19 cellular contexts compared by ENCODE assay signal in genomic region chr11:103863497-103863896, GRCh38.
A peak's percentile ranks its signal among the peaks of the same experiment; 100 is the strongest.
DNase-seq lines count a peak whose midpoint lies in the region; ATAC-seq and TF ChIP-seq lines count a peak whose summit lies in the region.
"Had no signal": no experiment of that assay in that cellular context is flagged by ENCODE, and none has a peak within 500 bp of the region (broad histone marks: within the 10 kb centered on the region; RNA-seq: fewer than 3 reads in every experiment).

No MANE protein-coding gene starts in this region.

- BruUV-seq in Caco-2 (replicated peaks; lab: Mats Ljungman, UMichigan): no TSS peak

- H3K9me3 ChIP-seq in Caco-2: 0 out of 2 replicates have a peak, but pooled peaks cover 2% of the 10 kb centered on the region
- H3K9me3 ChIP-seq in Karpas-422 (ENCODE audit: low read length): no peaks in the 10 kb centered on the region
- no peaks in the 10 kb centered on the region for H3K9me3 ChIP-seq in WERI-Rb-1 (ENCODE audit: severe bottlenecking)
- H3K9me3 ChIP-seq: body of pancreas, esophagus squamous epithelium, ovary had no signal

- intact Hi-C loops in Caco-2 (cut with micrococcal nuclease; ENCODE audit: unreplicated experiment): no loop called here

- in situ Hi-C loops in astrocyte of the spinal cord (cut with HindIII; ENCODE audit: low sequenced_read_pairs): no loop called here

- TF ChIP-seq CTCF in Caco-2 (IDR thresholded peaks at IDR 0.05; ENCODE audit: insufficient read depth in 1 of 2, low read depth in 1 of 2, low read length in 1 of 2, severe bottlenecking in 1 of 2, unreplicated experiment in 1 of 2) (no peak), astrocyte of the spinal cord (IDR thresholded peaks at IDR 0.05; ENCODE audit: low read depth, low read length) (no peak), foreskin fibroblast (IDR thresholded peaks at IDR 0.05; ENCODE audit: low read depth, low read length) (no peak), WERI-Rb-1 (IDR thresholded peaks at IDR 0.05; ENCODE audit: low read depth, low read length) (no peak)

- no peaks in the 10 kb centered on the region for H3K4me1 Mint-ChIP-seq in Caco-2 (ENCODE audit: low read depth, unreplicated experiment)
- H3K4me1 Mint-ChIP-seq: activated CD4-positive, alpha-beta T cell treated with anti-CD3 and anti-CD28 coated beads, Interleukin-2, amount 10 ng/mL, durations not matched to agents 7 days and 5 days had no signal

- H3K36me3 ChIP-seq in Caco-2 (ENCODE audit: control insufficient read depth, insufficient read depth, low read length) (no peaks in the 10 kb centered on the region), Karpas-422 (ENCODE audit: insufficient read depth, low read length) (peaks cover 5% of the 10 kb centered on the region; the same call in 1 of the 2 replicates), WERI-Rb-1 (no peaks in the 10 kb centered on the region)
- H3K36me3 ChIP-seq: esophagus squamous epithelium, ovary had no signal

- H3K27ac Mint-ChIP-seq in Caco-2 (ENCODE audit: unreplicated experiment): peak overlapping the region; percentile 12
- H3K27ac Mint-ChIP-seq: activated CD4-positive, alpha-beta T cell treated with anti-CD3 and anti-CD28 coated beads, Interleukin-2, amount 10 ng/mL, durations not matched to agents 7 days and 5 days; activated naive CD4-positive, alpha-beta T cell treated with anti-CD3 and anti-CD28 coated beads for 36 hours had no signal

- H3K4me1 ChIP-seq in Caco-2 (no peaks in the 10 kb centered on the region), Karpas-422 (ENCODE audit: low read length) (peaks cover 31% of the 10 kb centered on the region)
- H3K4me1 ChIP-seq: body of pancreas, esophagus squamous epithelium had no signal

- H3K27ac ChIP-seq in Karpas-422 (ENCODE audit: low read length): peak overlapping the region; percentile 75
- H3K27ac ChIP-seq in WERI-Rb-1: no peak overlapping the region
- H3K27ac ChIP-seq: body of pancreas, esophagus squamous epithelium, KMS-11, ovary, skin epidermis had no signal

- DNase-seq in Caco-2: no peak
- DNase-seq in Karpas-422: no peak
- peak; percentile 43 for DNase-seq in astrocyte of the spinal cord (ENCODE audit: low read depth, low spot score)
- peak; percentile 45 to 60 for DNase-seq in foreskin fibroblast
- DNase-seq in NCI-H510A (lab: John Stamatoyannopoulos, UW): no peak
- no peak for DNase-seq in WERI-Rb-1
- no peak for DNase-seq in NCI-H1092 (lab: John Stamatoyannopoulos, UW)
- DNase-seq: activated CD4-positive, alpha-beta T cell treated with anti-CD3 and anti-CD28 coated beads, Interleukin-2, amount 10 ng/mL, durations not matched to agents 7 days and 5 days; activated naive CD4-positive, alpha-beta T cell treated with anti-CD3 and anti-CD28 coated beads for 36 hours; body of pancreas; esophagus squamous epithelium; NCI-H1694 treated with DMSO at 0.1 percent for 48 hours; ovary; SIG-M5; T1000 had no signal

- H3K9me3 Mint-ChIP-seq in Caco-2 (ENCODE audit: unreplicated experiment): peaks cover 9% of the 10 kb centered on the region
- H3K9me3 Mint-ChIP-seq: activated CD4-positive, alpha-beta T cell treated with anti-CD3 and anti-CD28 coated beads, Interleukin-2, amount 10 ng/mL, durations not matched to agents 7 days and 5 days; activated naive CD4-positive, alpha-beta T cell treated with anti-CD3 and anti-CD28 coated beads for 36 hours had no signal

- H3K4me3 Mint-ChIP-seq in Caco-2 (ENCODE audit: unreplicated experiment): no peak overlapping the region
- H3K4me3 Mint-ChIP-seq: activated CD4-positive, alpha-beta T cell treated with anti-CD3 and anti-CD28 coated beads, Interleukin-2, amount 10 ng/mL, durations not matched to agents 7 days and 5 days; activated naive CD4-positive, alpha-beta T cell treated with anti-CD3 and anti-CD28 coated beads for 36 hours had no signal

- no peak for ATAC-seq in HG02870 (IDR thresholded peaks at IDR 0.05; ENCODE audit: unreplicated experiment)
- ATAC-seq: body of pancreas, left lobe of liver had no signal

- H3K27me3 ChIP-seq in Caco-2 (replicated peaks; ENCODE audit: control insufficient read depth, insufficient read depth, low read length) (no peaks in the 10 kb centered on the region), Karpas-422 (ENCODE audit: low read length) (no peaks in the 10 kb centered on the region), WERI-Rb-1 (ENCODE audit: insufficient read depth, low read depth, severe bottlenecking) (no peaks in the 10 kb centered on the region)
- H3K27me3 ChIP-seq: body of pancreas, esophagus squamous epithelium, ovary had no signal

- H3K4me3 ChIP-seq in Caco-2 (ENCODE audit: low read depth, low read length) (no peak overlapping the region), Karpas-422 (ENCODE audit: low read length) (peak overlapping the region; percentile 20; the same call in 1 of the 2 replicates), astrocyte of the spinal cord (ENCODE audit: low read depth, low read length) (no peak overlapping the region), foreskin fibroblast (ENCODE audit: low read depth in 1 of 2, low read length in 2 of 2) (no peak overlapping the region), WERI-Rb-1 (ENCODE audit: low read depth, low read length) (no peak overlapping the region)
- H3K4me3 ChIP-seq: body of pancreas, esophagus squamous epithelium, ovary, skin epidermis had no signal

- H3K9ac ChIP-seq in Karpas-422 (ENCODE audit: low read length): peak overlapping the region; percentile 49
- H3K9ac ChIP-seq: KMS-11 had no signal

- no peaks in the 10 kb centered on the region for H3K79me2 ChIP-seq in Karpas-422 (ENCODE audit: low read length)

- no peaks in the 10 kb centered on the region for H3K9me2 ChIP-seq in Karpas-422 (replicated peaks; ENCODE audit: insufficient read depth, low read length)

- CTCF ChIA-PET in Caco-2 (lab: Charles Lee): no interaction called here

- H2AFZ ChIP-seq in Karpas-422 (ENCODE audit: low read length): no peak overlapping the region

- no peaks in the 10 kb centered on the region for H3K36me3 Mint-ChIP-seq in Caco-2 (ENCODE audit: insufficient read depth, unreplicated experiment)

- H3K27me3 Mint-ChIP-seq in Caco-2 (ENCODE audit: insufficient read depth, unreplicated experiment): no peaks in the 10 kb centered on the region
- H3K27me3 Mint-ChIP-seq: activated CD4-positive, alpha-beta T cell treated with anti-CD3 and anti-CD28 coated beads, Interleukin-2, amount 10 ng/mL, durations not matched to agents 7 days and 5 days had no signal

- no peaks in the 10 kb centered on the region for H4K20me1 ChIP-seq in Karpas-422 (ENCODE audit: insufficient read depth, low read depth, low read length)

- POLR2A ChIA-PET in Caco-2 (lab: Charles Lee): no interaction called here

- peak overlapping the region; percentile 68 for H3K4me2 ChIP-seq in Karpas-422 (ENCODE audit: low read depth, low read length, poor library complexity, severe bottlenecking)
- H3K4me2 ChIP-seq: KMS-11 had no signal

Comparison
In these comparisons a context has a peak if more than half of its experiments do, and no peak if none do; other contexts are left out.
1. DNase-seq: peak in astrocyte of the spinal cord (single experiment) and foreskin fibroblast (2 of 2); none in Caco-2 (0 of 2), Karpas-422 (single experiment), NCI-H510A (single experiment), WERI-Rb-1 (single experiment) and NCI-H1092 (single experiment).